In the genomic region with DNA sequence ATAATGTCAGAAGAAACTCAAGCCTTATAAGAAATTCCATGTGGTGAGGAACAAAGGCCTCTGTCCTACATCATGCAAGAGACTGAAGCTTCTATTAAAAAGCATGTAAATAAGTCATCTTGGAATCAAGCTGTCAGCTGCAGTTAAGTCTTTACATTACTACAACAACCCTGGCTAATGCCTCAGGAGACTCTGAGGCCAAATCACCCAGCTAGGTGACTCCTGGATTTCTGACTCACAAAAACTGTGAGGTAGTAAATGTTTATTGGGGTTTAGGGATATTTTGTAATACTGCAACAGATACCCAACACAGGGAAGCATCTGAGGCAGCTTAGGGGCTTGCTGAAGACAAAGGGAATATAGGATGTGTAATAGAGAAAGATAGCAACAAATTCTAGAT, we compare ENCODE assay signal across 34 cellular contexts.
"Had no signal": no experiment of that assay in that cellular context is flagged by ENCODE, and none has a peak within 500 bp of the region (broad histone marks: within the 10 kb centered on the region; RNA-seq: fewer than 3 reads in every experiment).

No MANE protein-coding gene starts in this region.

- H3K27ac ChIP-seq: body of pancreas, coronary artery, dorsolateral prefrontal cortex, gastrocnemius medialis, heart left ventricle, WERI-Rb-1 had no signal

- H3K27me3 ChIP-seq: body of pancreas, dorsolateral prefrontal cortex, gastrocnemius medialis, heart left ventricle had no signal

- H3K4me3 ChIP-seq: body of pancreas, coronary artery, dorsolateral prefrontal cortex, gastrocnemius medialis, heart left ventricle had no signal

- H3K36me3 ChIP-seq: gastrocnemius medialis, heart left ventricle, WERI-Rb-1 had no signal

- H3K27ac Mint-ChIP-seq: activated B cell treated with CpG ODN at 0.5 μM for 24 hours; activated CD8-positive, alpha-beta T cell treated with anti-CD3 and anti-CD28 coated beads for 36 hours; activated naive CD8-positive, alpha-beta T cell; activated T-helper 17 cell treated with anti-CD3 and anti-CD28 coated beads, Interleukin-2, amount 50 U/mL, for 72 hours; dendritic cell treated with granulocyte-macrophage colony-stimulating factor and Interleukin-4, amounts not matched to agents 40 ng/mL and 50 ng/mL, for 4 days; endodermal cell; T-helper 17 cell; T-helper 2 cell treated with Interferon-gamma antibody and Interleukin-4, amounts not matched to agents 5 μg/mL and 100 μg/mL, for 36 hours had no signal

- ATAC-seq: activated CD4-positive, CD25-positive, alpha-beta regulatory T cell treated with anti-CD3 and anti-CD28 coated beads, Interleukin-2, amount 50 U/mL, for 24 hours; activated CD8-positive, alpha-beta T cell treated with anti-CD3 and anti-CD28 coated beads for 36 hours; activated T-cell treated with anti-CD3 and anti-CD28 coated beads, Interleukin-2, amount 50 U/mL, for 4 hours; activated T-helper 17 cell treated with anti-CD3 and anti-CD28 coated beads, Interleukin-2, amount 50 U/mL, for 72 hours; body of pancreas; gastrocnemius medialis; heart left ventricle; T-helper 17 cell had no signal

- H3K9me3 Mint-ChIP-seq: dendritic cell treated with granulocyte-macrophage colony-stimulating factor and Interleukin-4, amounts not matched to agents 40 ng/mL and 50 ng/mL, for 4 days; endodermal cell had no signal

- H3K4me1 Mint-ChIP-seq: activated B cell treated with CpG ODN at 0.5 μM for 24 hours; activated T-helper 17 cell treated with anti-CD3 and anti-CD28 coated beads, Interleukin-2, amount 50 U/mL, for 72 hours; central memory CD8-positive, alpha-beta T cell; T-helper 17 cell had no signal

- H3K4me3 Mint-ChIP-seq: activated B cell treated with CpG ODN at 0.5 μM for 24 hours; activated CD8-positive, alpha-beta T cell treated with anti-CD3 and anti-CD28 coated beads for 36 hours; activated naive CD8-positive, alpha-beta T cell; activated T-cell treated with anti-CD3 and anti-CD28 coated beads, Interleukin-2, amount 50 U/mL, for 4 hours; activated T-helper 17 cell treated with anti-CD3 and anti-CD28 coated beads, Interleukin-2, amount 50 U/mL, for 72 hours; central memory CD8-positive, alpha-beta T cell; dendritic cell treated with granulocyte-macrophage colony-stimulating factor and Interleukin-4, amounts not matched to agents 40 ng/mL and 50 ng/mL, for 4 days; endodermal cell; T-helper 17 cell; T-helper 2 cell treated with Interferon-gamma antibody and Interleukin-4, amounts not matched to agents 5 μg/mL and 100 μg/mL, for 36 hours had no signal

- H3K36me3 Mint-ChIP-seq: activated naive CD8-positive, alpha-beta T cell had no signal

- H3K27me3 Mint-ChIP-seq: activated B cell treated with CpG ODN at 0.5 μM for 24 hours; activated naive CD8-positive, alpha-beta T cell; activated T-helper 17 cell treated with anti-CD3 and anti-CD28 coated beads, Interleukin-2, amount 50 U/mL, for 72 hours; central memory CD8-positive, alpha-beta T cell; dendritic cell treated with granulocyte-macrophage colony-stimulating factor and Interleukin-4, amounts not matched to agents 40 ng/mL and 50 ng/mL, for 4 days; T-helper 17 cell had no signal

- DNase-seq: activated B cell treated with CpG ODN at 0.5 μM for 24 hours; activated CD4-positive, alpha-beta T cell treated with anti-CD3 and anti-CD28 coated beads for 48 hours; activated CD4-positive, alpha-beta T cell treated with anti-CD3 and anti-CD28 coated beads, Interleukin-2, amount 50 U/mL, for 1 hour; activated CD4-positive, alpha-beta T cell treated with anti-CD3 and anti-CD28 coated beads, Interleukin-2, amount 50 U/mL, for 48 hours; activated CD8-positive, alpha-beta memory T cell treated with anti-CD3 and anti-CD28 coated beads, Interleukin-2, amount 50 U/mL, for 48 hours; activated CD8-positive, alpha-beta T cell treated with anti-CD3 and anti-CD28 coated beads for 36 hours; activated effector memory CD4-positive, alpha-beta T cell treated with Interleukin-2 at 50 U/mL for 16 hours; activated gamma-delta T cell treated with Interleukin-2 at 50 U/mL for 16 hours; activated naive CD4-positive, alpha-beta T cell treated with anti-CD3 and anti-CD28 coated beads, Interleukin-2, amount 50 U/mL, for 16 hours; activated naive CD4-positive, alpha-beta T cell treated with Interleukin-2 at 50 U/mL for 16 hours; activated T-cell treated with anti-CD3 and anti-CD28 coated beads for 4 hours; activated T-cell treated with anti-CD3 and anti-CD28 coated beads, Interleukin-2, amount 50 U/mL, for 4 hours; amygdala; aorta; body of pancreas; dorsolateral prefrontal cortex; effector memory CD4-positive, alpha-beta T cell; endodermal cell; foreskin fibroblast; gastrocnemius medialis; glutamatergic neuron; heart left ventricle; SW 1271; T-helper 1 cell; T-helper 17 cell; T1000; WERI-Rb-1 had no signal
